In genomic region chr18:68918216-68918615, GRCh38 we compare ENCODE assay signal across 23 cellular contexts.
DNase-seq lines count a peak whose midpoint lies in the region; ATAC-seq and TF ChIP-seq lines count a peak whose summit lies in the region.
"Had no signal": no experiment of that assay in that cellular context is flagged by ENCODE, and none has a peak within 500 bp of the region (broad histone marks: within the 10 kb centered on the region; RNA-seq: fewer than 3 reads in every experiment).

No MANE protein-coding gene starts in this region.

- H2AFZ ChIP-seq in Karpas-422 (ENCODE audit: low read length) (no peak overlapping the region), PC-3 (ENCODE audit: low read length) (no peak overlapping the region)

- H3K4me1 ChIP-seq in Karpas-422 (ENCODE audit: low read length): no peaks in the 10 kb centered on the region
- peaks cover 27% of the 10 kb centered on the region for H3K4me1 ChIP-seq in PC-3 (ENCODE audit: insufficient read depth, low read length)
- H3K4me1 ChIP-seq: BE2C had no signal

- H3K4me2 ChIP-seq in Karpas-422 (ENCODE audit: low read depth, low read length, poor library complexity, severe bottlenecking): no peak overlapping the region
- no peak overlapping the region for H3K4me2 ChIP-seq in PC-3 (ENCODE audit: low read length)
- H3K4me2 ChIP-seq: BLaER1 had no signal

- DNase-seq in Karpas-422: peak; percentile 42
- peak; percentile 71 for DNase-seq in PC-3
- DNase-seq in epithelial cell of esophagus (ENCODE audit: low read depth): peak; percentile 53
- no peak for DNase-seq in GM19240 (ENCODE audit: insufficient read length, low spot score)
- DNase-seq: 8988T; ACHN; BE2C; C1 segment of cervical spinal cord; CD4-positive, alpha-beta memory T cell; CD4-positive, CD25-positive, alpha-beta regulatory T cell; CD8-positive, alpha-beta memory T cell; COR-L47; DMS 273 treated with DMSO at 0.1 percent for 48 hours; DMS153; DMS53; DMS79; DND-41; EL; GDM1 had no signal

- H3K9me2 ChIP-seq in Karpas-422 (replicated peaks; ENCODE audit: insufficient read depth, low read length) (no peaks in the 10 kb centered on the region), PC-3 (replicated peaks; ENCODE audit: low read length) (no peaks in the 10 kb centered on the region)

- H3K27me3 ChIP-seq in Karpas-422 (ENCODE audit: low read length) (no peaks in the 10 kb centered on the region), PC-3 (ENCODE audit: low read length) (no peaks in the 10 kb centered on the region)
- H3K27me3 ChIP-seq: BE2C, BLaER1 had no signal

- H3K27ac ChIP-seq in Karpas-422 (ENCODE audit: low read length) (no peak overlapping the region), PC-3 (ENCODE audit: low read length) (no peak overlapping the region)
- H3K27ac ChIP-seq: BLaER1 had no signal

- TF ChIP-seq CTCF in PC-3 (conservative IDR thresholded peaks at IDR 0.05; ENCODE audit: low read depth, low read length) (no peak), epithelial cell of esophagus (IDR thresholded peaks at IDR 0.05; ENCODE audit: insufficient read depth, low read depth, low read length, missing control alignments) (no peak)

- no TSS peak for BruUV-seq in PC-3 (replicated peaks; lab: Mats Ljungman, UMichigan)

- H3K79me2 ChIP-seq in Karpas-422 (ENCODE audit: low read length): no peaks in the 10 kb centered on the region
- no peaks in the 10 kb centered on the region for H3K79me2 ChIP-seq in PC-3 (ENCODE audit: low read length)

- H3K9ac ChIP-seq in Karpas-422 (ENCODE audit: low read length) (no peak overlapping the region), PC-3 (ENCODE audit: low read length) (no peak overlapping the region)
- H3K9ac ChIP-seq: BLaER1 had no signal

- POLR2A ChIA-PET in PC-3 (lab: Charles Lee; ENCODE audit: unreplicated experiment): no interaction called here

- CTCF ChIA-PET in PC-3 (lab: Charles Lee): no interaction called here

- H3K36me3 ChIP-seq in Karpas-422 (ENCODE audit: insufficient read depth, low read length) (no peaks in the 10 kb centered on the region), PC-3 (ENCODE audit: low read depth, low read length) (no peaks in the 10 kb centered on the region)
- H3K36me3 ChIP-seq: BE2C, BLaER1 had no signal

- intact Hi-C loops in PC-3 (cut with micrococcal nuclease): no loop called here

- no peaks in the 10 kb centered on the region for H3F3A ChIP-seq in PC-3 (ENCODE audit: low read length, unreplicated experiment)

- no peaks in the 10 kb centered on the region for H4K20me1 ChIP-seq in Karpas-422 (ENCODE audit: insufficient read depth, low read depth, low read length)
- H4K20me1 ChIP-seq in PC-3 (ENCODE audit: low read length): no peaks in the 10 kb centered on the region
- H4K20me1 ChIP-seq: BLaER1 had no signal

- ATAC-seq in PC-3 (peak; percentile 48), HG02642 (IDR thresholded peaks at IDR 0.05; ENCODE audit: poor library complexity, unreplicated experiment) (no peak), GM21529 (IDR thresholded peaks at IDR 0.05; ENCODE audit: unreplicated experiment) (no peak)
- ATAC-seq: GM12878 had no signal

- H3K4me3 ChIP-seq in Karpas-422 (ENCODE audit: low read length) (no peak overlapping the region), PC-3 (ENCODE audit: low read length) (no peak overlapping the region), epithelial cell of esophagus (ENCODE audit: low read length) (no peak overlapping the region)
- H3K4me3 ChIP-seq: BLaER1, GM12878 had no signal

- H3K9me3 ChIP-seq in Karpas-422 (ENCODE audit: low read length) (no peaks in the 10 kb centered on the region), PC-3 (ENCODE audit: low read length) (no peaks in the 10 kb centered on the region)
- H3K9me3 ChIP-seq: BE2C, BLaER1 had no signal
